1 cellular context compared by ENCODE assay signal in genomic region chr11:121063728-121064127, GRCh38.
TF ChIP-seq lines count a peak whose summit lies in the region.

No MANE protein-coding gene starts in this region.

TF ChIP-seq in HCT116, 20 proteins besides CTCF, POLR2A, EP300 and RAD21 (continued from another document):
- no peak for TF ChIP-seq REST (IDR thresholded peaks at IDR 0.05; ENCODE audit: low read depth)
- TF ChIP-seq ZNF274 (IDR thresholded peaks at IDR 0.05; ENCODE audit: low read depth, low read length): no peak
- no peak for TF ChIP-seq CBX3 (IDR thresholded peaks at IDR 0.05; ENCODE audit: low read depth)
- no peak for TF ChIP-seq ELF1 (IDR thresholded peaks at IDR 0.05; ENCODE audit: borderline replicate concordance, low read depth)
- no peak for TF ChIP-seq EZH2phosphoT487 (IDR thresholded peaks at IDR 0.05; ENCODE audit: borderline replicate concordance)
- TF ChIP-seq CEBPB (IDR thresholded peaks at IDR 0.05; ENCODE audit: low read depth): no peak
- TF ChIP-seq POLR2AphosphoS5 (IDR thresholded peaks at IDR 0.05; ENCODE audit: low read depth, low read length): no peak
- TF ChIP-seq YY1 (IDR thresholded peaks at IDR 0.05; ENCODE audit: extremely low read depth, insufficient replicate concordance, low read depth, low read length): no peak
- no peak for TF ChIP-seq TCF7L2 (IDR thresholded peaks at IDR 0.05; ENCODE audit: borderline replicate concordance, extremely low read depth, insufficient read depth, insufficient read length)
- TF ChIP-seq ATF3 (IDR thresholded peaks at IDR 0.05): no peak
- no peak for TF ChIP-seq SIN3A (IDR thresholded peaks at IDR 0.05; ENCODE audit: low read depth)
